In the genomic region with DNA sequence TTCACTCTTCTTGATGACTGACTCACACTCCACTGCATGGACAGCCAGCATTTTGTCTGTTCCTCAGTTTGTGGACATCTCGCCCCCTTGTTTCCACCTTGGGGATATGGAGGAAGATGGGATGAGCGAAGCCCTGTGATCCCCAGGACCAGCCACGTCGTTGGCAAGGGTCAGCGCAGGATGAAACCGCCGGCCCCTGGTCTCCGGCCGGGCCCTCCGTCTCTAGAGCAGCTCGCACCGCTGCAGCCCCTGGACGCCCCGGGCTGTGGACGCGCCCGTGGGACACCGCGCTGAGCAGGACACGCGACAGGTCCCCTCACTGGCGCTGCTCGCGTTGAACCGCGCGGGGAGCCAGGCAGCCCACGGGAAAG, we compare ENCODE assay signal across 8 cellular contexts. TPM values are rescaled to one million over a fixed set of nuclear protein-coding genes. Genes with fewer than 3 reads are reported as not detected.
DNase-seq lines count a peak whose midpoint lies in the region; ATAC-seq and TF ChIP-seq lines count a peak whose summit lies in the region.

No MANE protein-coding gene starts in this region.

- peaks cover 40% of the 10 kb centered on the region for H3K4me1 Mint-ChIP-seq in activated T-helper 1 cell treated with anti-CD3 and anti-CD28 coated beads, Interleukin-12 subunit alpha, Interleukin-12 subunit beta, Interleukin-2, Interleukin-4 antibody, amounts not matched to agents 30 ng/mL and 10 ng/mL and 1 ng/mL, durations not matched to agents 14 hours and 24 hours and 36 hours (ENCODE audit: low read depth)

- no peak for DNase-seq in activated T-helper 1 cell treated with anti-CD3 and anti-CD28 coated beads, Interleukin-12 subunit alpha, Interleukin-12 subunit beta, Interleukin-2, Interleukin-4 antibody, amounts not matched to agents 30 ng/mL and 10 ng/mL and 1 ng/mL, durations not matched to agents 14 hours and 24 hours and 36 hours (ENCODE audit: low spot score)
- DNase-seq in hepatocyte (ENCODE audit: low spot score) (peak; percentile 40), NCI-H1105 treated with DMSO at 0.1 percent for 48 hours (lab: John Stamatoyannopoulos, UW) (no peak), NCI-H82 treated with DMSO at 0.1 percent for 48 hours (lab: John Stamatoyannopoulos, UW; ENCODE audit: unreplicated experiment) (no peak)

- no peaks in the 10 kb centered on the region for H3K27me3 Mint-ChIP-seq in activated T-helper 1 cell treated with anti-CD3 and anti-CD28 coated beads, Interleukin-12 subunit alpha, Interleukin-12 subunit beta, Interleukin-2, Interleukin-4 antibody, amounts not matched to agents 30 ng/mL and 10 ng/mL and 1 ng/mL, durations not matched to agents 14 hours and 24 hours and 36 hours (ENCODE audit: insufficient read depth)

- WGBS in hepatocyte (ENCODE audit: low lambda C conversion rate, missing lambda C conversion rate) = 3% methylated on average over 28 of the region's 28 CpGs

- peaks cover 44% of the 10 kb centered on the region for H3K79me2 ChIP-seq in hepatocyte

- H3K27ac ChIP-seq in 22Rv1 (peak overlapping the region; percentile 70), hepatocyte (peak overlapping the region; percentile 53), skin epidermis (peak overlapping the region in 20 of 21 experiments; percentile 13 to 89 (median 78))

- no peaks in the 10 kb centered on the region for H3K9me3 ChIP-seq in hepatocyte (ENCODE audit: low read depth)

- H4K20me1 ChIP-seq in hepatocyte (ENCODE audit: insufficient read depth, poor library complexity, severe bottlenecking) = peaks cover 14% of the 10 kb centered on the region

- TF ChIP-seq CTCF in 22Rv1 (IDR thresholded peaks at IDR 0.05) (no peak), hepatocyte (IDR thresholded peaks at IDR 0.05; ENCODE audit: poor library complexity) (no peak)

- H3K27me3 ChIP-seq in hepatocyte = no peaks in the 10 kb centered on the region

- H3K9me2 ChIP-seq in hepatocyte (replicated peaks; ENCODE audit: insufficient read depth) = no peaks in the 10 kb centered on the region

- H2AFZ ChIP-seq in hepatocyte = peak overlapping the region; percentile 87

- H3K36me3 ChIP-seq in hepatocyte (replicated peaks; ENCODE audit: insufficient read depth, low read depth) = no peaks in the 10 kb centered on the region

- no peaks in the 10 kb centered on the region for H3K9me3 Mint-ChIP-seq in activated T-helper 1 cell treated with anti-CD3 and anti-CD28 coated beads, Interleukin-12 subunit alpha, Interleukin-12 subunit beta, Interleukin-2, Interleukin-4 antibody, amounts not matched to agents 30 ng/mL and 10 ng/mL and 1 ng/mL, durations not matched to agents 14 hours and 24 hours and 36 hours

- H3K27ac Mint-ChIP-seq in activated T-helper 1 cell treated with anti-CD3 and anti-CD28 coated beads, Interleukin-12 subunit alpha, Interleukin-12 subunit beta, Interleukin-2, Interleukin-4 antibody, amounts not matched to agents 30 ng/mL and 10 ng/mL and 1 ng/mL, durations not matched to agents 14 hours and 24 hours and 36 hours = peak overlapping the region; percentile 86

- intact Hi-C loops in activated T-helper 1 cell treated with anti-CD3 and anti-CD28 coated beads, Interleukin-12 subunit alpha, Interleukin-12 subunit beta, Interleukin-2, Interleukin-4 antibody, amounts not matched to agents 30 ng/mL and 10 ng/mL and 1 ng/mL, durations not matched to agents 14 hours and 24 hours and 36 hours (cut with micrococcal nuclease) = loop anchor here (5.0 kb wide), 1 partner anchor 607 kb away; no protein-coding TSS in a partner anchor

- H3K36me3 Mint-ChIP-seq in activated T-helper 1 cell treated with anti-CD3 and anti-CD28 coated beads, Interleukin-12 subunit alpha, Interleukin-12 subunit beta, Interleukin-2, Interleukin-4 antibody, amounts not matched to agents 30 ng/mL and 10 ng/mL and 1 ng/mL, durations not matched to agents 14 hours and 24 hours and 36 hours (ENCODE audit: low read depth) = peaks cover 6% of the 10 kb centered on the region

- peaks cover 12% of the 10 kb centered on the region for H3K4me1 ChIP-seq in hepatocyte (ENCODE audit: insufficient read depth)

- peak overlapping the region; percentile 83 for H3K4me3 Mint-ChIP-seq in activated T-helper 1 cell treated with anti-CD3 and anti-CD28 coated beads, Interleukin-12 subunit alpha, Interleukin-12 subunit beta, Interleukin-2, Interleukin-4 antibody, amounts not matched to agents 30 ng/mL and 10 ng/mL and 1 ng/mL, durations not matched to agents 14 hours and 24 hours and 36 hours

- H3K4me3 ChIP-seq in hepatocyte (peak overlapping the region; percentile 34), skin epidermis (peak overlapping the region; percentile 48 to 88 (median 70))

- ATAC-seq in GM18873 (IDR thresholded peaks at IDR 0.05; ENCODE audit: low FRiP score, unreplicated experiment) (peak; percentile 11), HG03196 (IDR thresholded peaks at IDR 0.05; ENCODE audit: unreplicated experiment) (peak; percentile 23)

- H3K4me2 ChIP-seq in hepatocyte = peak overlapping the region; percentile 91

RNA-seq across cellular contexts. Expression of a gene that starts 0.6 kb away (rescaled TPM):
- total RNA-seq in activated T-helper 1 cell treated with anti-CD3 and anti-CD28 coated beads, Interleukin-12 subunit alpha, Interleukin-12 subunit beta, Interleukin-2, Interleukin-4 antibody, amounts not matched to agents 30 ng/mL and 10 ng/mL and 1 ng/mL, durations not matched to agents 14 hours and 24 hours and 36 hours = 115 and 116 TPM in 2 replicates
- 8.1 and 16.8 TPM in 2 replicates for total RNA-seq in hepatocyte
- polyA plus RNA-seq in hepatocyte = 30.7 and 37.1 TPM in 2 replicates
